18 cellular contexts compared by ENCODE assay signal in the genomic region with DNA sequence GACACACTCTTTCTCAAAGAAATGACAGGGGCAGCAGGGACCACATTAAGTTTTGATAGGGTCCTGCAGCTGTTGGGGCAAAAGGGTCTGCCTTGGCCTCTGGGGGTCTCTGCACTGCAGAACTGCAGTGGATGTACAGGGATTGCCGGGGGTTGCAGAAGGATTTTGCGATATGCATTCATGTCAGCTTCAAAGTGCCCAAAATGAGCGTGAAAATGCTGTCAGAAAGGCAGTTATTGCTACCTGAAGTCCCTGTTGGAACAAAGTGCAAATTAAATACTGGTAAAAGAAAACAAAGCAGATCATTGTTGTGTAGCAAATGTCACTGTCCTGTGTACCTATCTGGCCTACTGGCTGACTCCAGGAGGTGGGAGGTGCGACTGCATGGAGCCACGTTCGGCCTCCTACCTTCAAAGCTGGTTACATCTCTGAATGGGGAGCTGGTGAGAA.
DNase-seq lines count a peak whose midpoint lies in the region; ATAC-seq and TF ChIP-seq lines count a peak whose summit lies in the region.
"Had no signal": no experiment of that assay in that cellular context is flagged by ENCODE, and none has a peak within 500 bp of the region (broad histone marks: within the 10 kb centered on the region; RNA-seq: fewer than 3 reads in every experiment).

No MANE protein-coding gene starts in this region.

- H3K4me1 ChIP-seq in heart left ventricle (peaks cover 16 to 79% (median 71%) of the 10 kb centered on the region in 12 donors), esophagus muscularis mucosa (peaks cover 59 to 70% (median 69%) of the 10 kb centered on the region in 4 donors), upper lobe of left lung (peaks cover 35 to 59% (median 43%) of the 10 kb centered on the region in 4 donors)

- intact Hi-C loops in heart left ventricle (cut with DNase I), result loop anchor here in 9 of 10 donors (2.0 to 10.0 kb wide), 4 partner anchors 76 to 181 kb away; no protein-coding TSS in a partner anchor
- intact Hi-C loops in Right ventricle myocardium inferior (cut with DNase I), result loop anchor here (2.0 to 10.0 kb wide), 2 partner anchors 181 to 209 kb away; no protein-coding TSS in a partner anchor
- intact Hi-C loops in esophagus muscularis mucosa (cut with DNase I), result no loop called here

- no peaks in the 10 kb centered on the region for H3K27me3 Mint-ChIP-seq in nephron (ENCODE audit: low read depth)
- H3K27me3 Mint-ChIP-seq: activated T-cell treated with anti-CD3 and anti-CD28 coated beads, Interleukin-2, amount 50 U/mL, for 24 hours; CD8-positive, alpha-beta memory T cell had no signal

- no peak for DNase-seq in heart left ventricle
- no peak for DNase-seq in Right ventricle myocardium inferior (ENCODE audit: missing footprints)
- DNase-seq in esophagus muscularis mucosa (ENCODE audit: extremely low spot score), result no peak
- no peak for DNase-seq in upper lobe of left lung
- DNase-seq: activated CD4-positive, alpha-beta T cell treated with anti-CD3 and anti-CD28 coated beads for 1 hour; activated T-cell treated with anti-CD3 and anti-CD28 coated beads, Interleukin-2, amount 50 U/mL, for 24 hours; CD8-positive, alpha-beta memory T cell; GF-D8; NCI-H510A; NK-92 treated with Interleukin-12 subunit alpha and Interleukin-12 subunit beta, amount 100 ng/mL, for 24 hours had no signal

- peak overlapping the region in 1 of 3 experiments; percentile 4 for H3K4me3 Mint-ChIP-seq in nephron
- H3K4me3 Mint-ChIP-seq: activated T-cell treated with anti-CD3 and anti-CD28 coated beads, Interleukin-2, amount 50 U/mL, for 24 hours; CD8-positive, alpha-beta memory T cell had no signal

- no peaks in the 10 kb centered on the region for H3K27me3 ChIP-seq in heart left ventricle
- H3K27me3 ChIP-seq in esophagus muscularis mucosa, result no peaks in the 10 kb centered on the region
- no peaks in the 10 kb centered on the region for H3K27me3 ChIP-seq in upper lobe of left lung
- H3K27me3 ChIP-seq: adrenal gland had no signal

- ATAC-seq in heart left ventricle, result no peak
- no peak for ATAC-seq in Right ventricle myocardium inferior
- ATAC-seq in upper lobe of left lung (ENCODE audit: low FRiP score in 2 of 2), result no peak
- no peak for ATAC-seq in HG02970 (IDR thresholded peaks at IDR 0.05; ENCODE audit: low FRiP score, unreplicated experiment)
- no peak for ATAC-seq in HG03442 (IDR thresholded peaks at IDR 0.05; ENCODE audit: unreplicated experiment)
- no peak for ATAC-seq in HG03565 (IDR thresholded peaks at IDR 0.05; ENCODE audit: unreplicated experiment)
- ATAC-seq: sciatic nerve had no signal

- H3K27ac Mint-ChIP-seq in nephron, result peak overlapping the region; percentile 64 to 95 (median 93)
- H3K27ac Mint-ChIP-seq: activated T-cell treated with anti-CD3 and anti-CD28 coated beads, Interleukin-2, amount 50 U/mL, for 24 hours; CD8-positive, alpha-beta memory T cell had no signal

- H3K36me3 ChIP-seq in heart left ventricle (no peaks in the 10 kb centered on the region), esophagus muscularis mucosa (no peaks in the 10 kb centered on the region), upper lobe of left lung (no peaks in the 10 kb centered on the region)
- H3K36me3 ChIP-seq: adrenal gland had no signal

- TF ChIP-seq EP300 in esophagus muscularis mucosa (IDR thresholded peaks at IDR 0.05), result no peak
- TF ChIP-seq EP300 in upper lobe of left lung (IDR thresholded peaks at IDR 0.05), result no peak

- H3K9me3 ChIP-seq in heart left ventricle (no peaks in the 10 kb centered on the region), esophagus muscularis mucosa (no peaks in the 10 kb centered on the region), upper lobe of left lung (no peaks in the 10 kb centered on the region)
- H3K9me3 ChIP-seq: adrenal gland had no signal

- H3K4me1 Mint-ChIP-seq in nephron, result peaks cover 63% of the 10 kb centered on the region

- 72 to 83% (median 77%) methylated on average over 6 of the region's 6 CpGs for WGBS in heart left ventricle, 4 donors
- 82% methylated on average over 6 of the region's 6 CpGs for WGBS in esophagus muscularis mucosa
- 83 to 93% methylated on average over 6 of the region's 6 CpGs for WGBS in upper lobe of left lung, 2 donors

- TF ChIP-seq POLR2A in heart left ventricle (IDR thresholded peaks at IDR 0.05), result no peak
- no peak for TF ChIP-seq POLR2A in esophagus muscularis mucosa (IDR thresholded peaks at IDR 0.05; ENCODE audit: low read depth)
- no peak for TF ChIP-seq POLR2A in upper lobe of left lung (IDR thresholded peaks at IDR 0.05)

- H3K4me3 ChIP-seq in heart left ventricle (no peak overlapping the region), esophagus muscularis mucosa (no peak overlapping the region), upper lobe of left lung (no peak overlapping the region)
- H3K4me3 ChIP-seq: adrenal gland had no signal

- peak overlapping the region; percentile 53 to 89 (median 76) for H3K27ac ChIP-seq in heart left ventricle
- peak overlapping the region; percentile 38 to 74 (median 64) for H3K27ac ChIP-seq in esophagus muscularis mucosa (replicated peaks in 1 of 4)
- H3K27ac ChIP-seq in upper lobe of left lung, result peak overlapping the region in 3 of 4 donors; percentile 26 to 80 (median 27)
- H3K27ac ChIP-seq: 22Rv1, HL-60 had no signal

- peaks cover 9% of the 10 kb centered on the region for H3K36me3 Mint-ChIP-seq in nephron (ENCODE audit: low read depth)

- no peak for TF ChIP-seq CTCF in heart left ventricle (IDR thresholded peaks at IDR 0.05)
- no peak for TF ChIP-seq CTCF in esophagus muscularis mucosa (IDR thresholded peaks at IDR 0.05)
- TF ChIP-seq CTCF in nephron (IDR thresholded peaks at IDR 0.05; ENCODE audit: unreplicated experiment in 3 of 3), result no peak
- peak in 1 of 6 experiments; percentile 5 for TF ChIP-seq CTCF in upper lobe of left lung (IDR thresholded peaks at IDR 0.05)

- peaks cover 4% of the 10 kb centered on the region for H3K9me3 Mint-ChIP-seq in nephron
- H3K9me3 Mint-ChIP-seq: CD8-positive, alpha-beta memory T cell had no signal
